ENCODE assay signal across 8 cellular contexts in the genomic region with DNA sequence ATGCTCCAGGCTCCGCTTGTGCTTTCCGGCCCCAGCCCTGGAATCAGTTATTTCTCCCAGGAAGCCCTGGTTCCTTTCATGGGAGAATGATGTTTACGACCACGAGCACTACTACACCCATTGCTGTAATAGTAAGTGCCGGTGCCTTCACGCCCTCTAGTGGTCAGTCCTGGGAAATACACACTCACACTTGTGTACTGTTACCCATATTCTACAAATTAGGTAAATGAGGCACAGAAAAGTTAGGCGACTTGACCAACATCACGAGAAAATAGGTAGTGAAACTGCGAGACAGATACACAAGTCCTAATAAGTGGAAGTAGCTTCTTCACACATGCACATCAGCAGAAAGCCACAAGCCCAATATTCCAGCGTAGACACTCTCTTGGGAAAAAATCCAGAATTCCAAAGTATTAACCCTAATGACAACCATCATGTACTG. TPM values are rescaled to one million over a fixed set of nuclear protein-coding genes. Genes with fewer than 3 reads are reported as not detected.
DNase-seq lines count a peak whose midpoint lies in the region; ATAC-seq lines count a peak whose summit lies in the region.

No MANE protein-coding gene starts in this region.

- H3K9me3 Mint-ChIP-seq in T-cell, result no peaks in the 10 kb centered on the region
- no peaks in the 10 kb centered on the region for H3K9me3 Mint-ChIP-seq in activated naive CD8-positive, alpha-beta T cell treated with anti-CD3 and anti-CD28 coated beads, Interleukin-2, amount 50 U/mL, for 24 hours

- ATAC-seq in T-cell (replicated peaks in 1 of 4) (peak; percentile 75 to 88 (median 82)), left cardiac atrium (peak in 1 of 2 donors; percentile 79), sciatic nerve (peak; percentile 80), GM21528 (IDR thresholded peaks at IDR 0.05; ENCODE audit: low FRiP score, unreplicated experiment) (no peak)
- peak; percentile 80 for ATAC-seq in activated naive CD8-positive, alpha-beta T cell treated with anti-CD3 and anti-CD28 coated beads, Interleukin-2, amount 50 U/mL, for 24 hours

- H3K4me3 Mint-ChIP-seq in T-cell, result no peak overlapping the region
- H3K4me3 Mint-ChIP-seq in activated naive CD8-positive, alpha-beta T cell treated with anti-CD3 and anti-CD28 coated beads, Interleukin-2, amount 50 U/mL, for 24 hours, result no peak overlapping the region

- H3K27ac Mint-ChIP-seq in T-cell, result no peak overlapping the region
- H3K27ac Mint-ChIP-seq in activated naive CD8-positive, alpha-beta T cell treated with anti-CD3 and anti-CD28 coated beads, Interleukin-2, amount 50 U/mL, for 24 hours, result peak overlapping the region; percentile 22

- H3K4me1 Mint-ChIP-seq in T-cell, result peaks cover 8 to 17% (median 14%) of the 10 kb centered on the region in 3 donors
- H3K4me1 Mint-ChIP-seq in activated naive CD8-positive, alpha-beta T cell treated with anti-CD3 and anti-CD28 coated beads, Interleukin-2, amount 50 U/mL, for 24 hours, result peaks cover 9% of the 10 kb centered on the region

- DNase-seq in SKM-1 treated with dmso at 0.1 percent for 144 hours (lab: John Stamatoyannopoulos, UW; ENCODE audit: unreplicated experiment) (peak; percentile 32), SKM-1 (lab: John Stamatoyannopoulos, UW; ENCODE audit: unreplicated experiment) (no peak), NCI-H1092 treated with DMSO at 0.1 percent for 48 hours (lab: John Stamatoyannopoulos, UW) (peak; percentile 48), T-cell (peak; percentile 37 to 75 (median 64)), left cardiac atrium (peak; percentile 51), sciatic nerve (ENCODE audit: low spot score) (peak; percentile 70)
- peak; percentile 74 for DNase-seq in activated naive CD8-positive, alpha-beta T cell treated with anti-CD3 and anti-CD28 coated beads, Interleukin-2, amount 50 U/mL, for 24 hours

- POLR2A ChIA-PET in T-cell (lab: Charles Lee), result no interaction called here

- H3K27me3 Mint-ChIP-seq in T-cell, result peaks cover 7 to 40% of the 10 kb centered on the region in 2 donors
- H3K27me3 Mint-ChIP-seq in activated naive CD8-positive, alpha-beta T cell treated with anti-CD3 and anti-CD28 coated beads, Interleukin-2, amount 50 U/mL, for 24 hours, result peaks cover 24% of the 10 kb centered on the region

- H3K36me3 Mint-ChIP-seq in T-cell, result no peaks in the 10 kb centered on the region
- no peaks in the 10 kb centered on the region for H3K36me3 Mint-ChIP-seq in activated naive CD8-positive, alpha-beta T cell treated with anti-CD3 and anti-CD28 coated beads, Interleukin-2, amount 50 U/mL, for 24 hours (ENCODE audit: low read depth)

- intact Hi-C loops in left cardiac atrium (cut with DNase I) (no loop called here), sciatic nerve (cut with DNase I) (no loop called here)

- CTCF ChIA-PET in T-cell (lab: Charles Lee), result interaction anchor here (0.6 to 0.8 kb wide), 4 partner anchors 41 to 967 kb away, joined by 3 to 4 read pairs (median 3); no protein-coding TSS in a partner anchor

RNA-seq across cellular contexts. Expression of gene CEACAM21, which starts 21.7 kb away (rescaled TPM):
- total RNA-seq in T-cell (10 to 100 TPM; 34.5 to 63.1 (median 40.3) TPM), left cardiac atrium (1 to 10 TPM in 1 of 2 donors, under 1 TPM in 1; 0.89 to 1.2 TPM), sciatic nerve (2.5 TPM)

RNA-seq across cellular contexts. Expression of gene CEACAM4, which starts 29.3 kb away (rescaled TPM):
- total RNA-seq in T-cell (1 to 10 TPM in 1 of 5 donors, under 1 TPM in 3, not detected in 1; 0.46 to 1.0 (median 0.68) TPM), left cardiac atrium (under 1 TPM; 0.84 to 0.91 TPM), sciatic nerve (1.9 TPM)

Comparison
In these comparisons a context has a peak if more than half of its experiments do, and no peak if none do; other contexts are left out.
1. RNA of gene CEACAM21, which starts 21.7 kb away (total RNA-seq): 34.5 to 63.1 TPM in T-cell; 2.5 TPM in sciatic nerve (single experiment) and 0.89 to 1.2 TPM in left cardiac atrium; every median in the first group is over 10 times any median in the second.